Comparison of ENCODE assay signal across 14 cellular contexts in genomic region chr10:13087986-13088618, GRCh38. TPM values are rescaled to one million over a fixed set of nuclear protein-coding genes. Genes with fewer than 3 reads are reported as not detected.
DNase-seq lines count a peak whose midpoint lies in the region; ATAC-seq and TF ChIP-seq lines count a peak whose summit lies in the region.
"Had no signal": no experiment of that assay in that cellular context is flagged by ENCODE, and none has a peak within 500 bp of the region (broad histone marks: within the 10 kb centered on the region; RNA-seq: fewer than 3 reads in every experiment).

No MANE protein-coding gene starts in this region.

- H3K4me2 ChIP-seq in fibroblast of lung (ENCODE audit: extremely low read depth, insufficient read depth, low read length), result peak overlapping the region; percentile 63

- H3K4me1 ChIP-seq in fibroblast of lung (ENCODE audit: control insufficient read depth, extremely low read depth, insufficient read depth, low read length), result peaks cover 6% of the 10 kb centered on the region
- H3K4me1 ChIP-seq: BE2C had no signal

- H3K4me3 ChIP-seq in fibroblast of lung (replicated peaks in 1 of 4; ENCODE audit: control extremely low read depth in 1 of 4, insufficient read depth in 1 of 4, low read depth in 3 of 4, low read length in 4 of 4), result no peak overlapping the region
- H3K4me3 ChIP-seq: dorsolateral prefrontal cortex had no signal

- no peaks in the 10 kb centered on the region for H4K20me1 ChIP-seq in fibroblast of lung (ENCODE audit: control insufficient read depth, extremely low read depth, insufficient read depth, low read length)

- H2AFZ ChIP-seq in fibroblast of lung (ENCODE audit: low read length), result no peak overlapping the region

- H3K79me2 ChIP-seq in fibroblast of lung (ENCODE audit: control insufficient read depth, insufficient read depth, low read length), result no peaks in the 10 kb centered on the region

- peaks cover 9% of the 10 kb centered on the region for H3K4me1 Mint-ChIP-seq in activated T-cell treated with anti-CD3 and anti-CD28 coated beads, Interleukin-2, amount 50 U/mL, for 24 hours (ENCODE audit: low read depth)
- peaks cover 11% of the 10 kb centered on the region for H3K4me1 Mint-ChIP-seq in stimulated activated effector memory CD8-positive, alpha-beta T cell treated with anti-CD3 and anti-CD28 coated beads, Interleukin-12 subunit alpha, Interleukin-12 subunit beta, amount 100 ng/mL, for 72 hours
- H3K4me1 Mint-ChIP-seq: nephron progenitor cell had no signal

- peak; percentile 93 for ATAC-seq in stimulated activated effector memory CD8-positive, alpha-beta T cell treated with anti-CD3 and anti-CD28 coated beads, Interleukin-12 subunit alpha, Interleukin-12 subunit beta, amount 100 ng/mL, for 72 hours
- ATAC-seq in GM21360 (IDR thresholded peaks at IDR 0.05; ENCODE audit: unreplicated experiment), result no peak

- peaks cover 20% of the 10 kb centered on the region for H3K9me3 Mint-ChIP-seq in activated T-cell treated with anti-CD3 and anti-CD28 coated beads, Interleukin-2, amount 50 U/mL, for 24 hours
- H3K9me3 Mint-ChIP-seq in stimulated activated effector memory CD8-positive, alpha-beta T cell treated with anti-CD3 and anti-CD28 coated beads, Interleukin-12 subunit alpha, Interleukin-12 subunit beta, amount 100 ng/mL, for 72 hours, result peaks cover 12% of the 10 kb centered on the region

- peak overlapping the region; percentile 68 for H3K27ac ChIP-seq in fibroblast of lung (ENCODE audit: insufficient read depth, low read length)
- H3K27ac ChIP-seq: HL-60 had no signal

- no peaks in the 10 kb centered on the region for H3K27me3 ChIP-seq in fibroblast of lung (ENCODE audit: control insufficient read depth, insufficient read depth, low read length)
- H3K27me3 ChIP-seq: BE2C, dorsolateral prefrontal cortex had no signal

- H3K36me3 Mint-ChIP-seq in activated T-cell treated with anti-CD3 and anti-CD28 coated beads, Interleukin-2, amount 50 U/mL, for 24 hours (ENCODE audit: low read depth), result peaks cover 3% of the 10 kb centered on the region
- H3K36me3 Mint-ChIP-seq in stimulated activated effector memory CD8-positive, alpha-beta T cell treated with anti-CD3 and anti-CD28 coated beads, Interleukin-12 subunit alpha, Interleukin-12 subunit beta, amount 100 ng/mL, for 72 hours, result no peaks in the 10 kb centered on the region

- H3K27me3 Mint-ChIP-seq in activated T-cell treated with anti-CD3 and anti-CD28 coated beads, Interleukin-2, amount 50 U/mL, for 24 hours, result peaks cover 13% of the 10 kb centered on the region

- DNase-seq in activated T-cell treated with anti-CD3 and anti-CD28 coated beads, Interleukin-2, amount 50 U/mL, for 24 hours, result no peak
- no peak for DNase-seq in activated T-cell treated with anti-CD3 and anti-CD28 coated beads, Interleukin-2, amount 50 U/mL, for 1 hour
- DNase-seq in RPMI7951 (ENCODE audit: low read depth) (peak; percentile 49), fibroblast of lung (ENCODE audit: low read depth in 2 of 2) (peak; percentile 76 to 81), ecto neural progenitor cell (ENCODE audit: low spot score) (no peak)
- no peak for DNase-seq in stimulated activated effector memory CD8-positive, alpha-beta T cell treated with anti-CD3 and anti-CD28 coated beads, Interleukin-12 subunit alpha, Interleukin-12 subunit beta, amount 100 ng/mL, for 72 hours (ENCODE audit: low spot score in 2 of 2)
- DNase-seq in effector CD4-positive, alpha-beta T cell, result no peak
- DNase-seq: BE2C; dorsolateral prefrontal cortex; NCI-H146; nephron progenitor cell; stimulated activated CD4-positive, alpha-beta T cell treated with anti-CD3 and anti-CD28 coated beads, Interleukin-2, amount 100 ng/mL, for 24 hours had no signal

- no peak for TF ChIP-seq CTCF in fibroblast of lung (conservative IDR thresholded peaks at IDR 0.05 in 1 of 2, IDR thresholded peaks at IDR 0.05 in 1 of 2; ENCODE audit: low read depth in 1 of 2, low read length in 2 of 2)

- no peaks in the 10 kb centered on the region for H3K36me3 ChIP-seq in fibroblast of lung (ENCODE audit: control insufficient read depth, insufficient read depth, low read length)
- H3K36me3 ChIP-seq: BE2C had no signal

- H3K27ac Mint-ChIP-seq in activated T-cell treated with anti-CD3 and anti-CD28 coated beads, Interleukin-2, amount 50 U/mL, for 24 hours, result peak overlapping the region; percentile 34
- peak overlapping the region; percentile 18 for H3K27ac Mint-ChIP-seq in stimulated activated effector memory CD8-positive, alpha-beta T cell treated with anti-CD3 and anti-CD28 coated beads, Interleukin-12 subunit alpha, Interleukin-12 subunit beta, amount 100 ng/mL, for 72 hours
- H3K27ac Mint-ChIP-seq: nephron progenitor cell had no signal

- H3K9ac ChIP-seq in fibroblast of lung (ENCODE audit: insufficient read depth, low read length), result no peak overlapping the region

- H3K9me3 ChIP-seq in fibroblast of lung (ENCODE audit: control insufficient read depth, insufficient read depth, low read depth, low read length), result no peaks in the 10 kb centered on the region
- H3K9me3 ChIP-seq: BE2C had no signal

- no peak overlapping the region for H3K4me3 Mint-ChIP-seq in activated T-cell treated with anti-CD3 and anti-CD28 coated beads, Interleukin-2, amount 50 U/mL, for 24 hours
- peak overlapping the region; percentile 25 for H3K4me3 Mint-ChIP-seq in stimulated activated effector memory CD8-positive, alpha-beta T cell treated with anti-CD3 and anti-CD28 coated beads, Interleukin-12 subunit alpha, Interleukin-12 subunit beta, amount 100 ng/mL, for 72 hours
- H3K4me3 Mint-ChIP-seq: nephron progenitor cell had no signal

RNA-seq across cellular contexts. Expression of gene OPTN, which starts 11.9 kb away (rescaled TPM):
- 74.8 and 78.7 TPM in 2 replicates for total RNA-seq in RPMI7951 (2014; rRNA removed; shearing (Covaris generic))
- 99.6 and 156 TPM in 2 replicates for total RNA-seq in fibroblast of lung
- 82.9 and 139 TPM in 2 replicates for polyA plus RNA-seq in fibroblast of lung
- polyA plus RNA-seq in fibroblast of lung (2012), result 133 and 178 TPM in 2 replicates
- polyA minus RNA-seq in fibroblast of lung (ENCODE audit: low replicate concordance), result 41.9 and 63.1 TPM in 2 replicates

Comparison
In these comparisons a context has a peak if more than half of its experiments do, and no peak if none do; other contexts are left out.
1. DNase-seq: peak in RPMI7951 (single experiment) and fibroblast of lung (2 of 2); none in activated T-cell treated with anti-CD3 and anti-CD28 coated beads, Interleukin-2, amount 50 U/mL, for 24 hours (single experiment), activated T-cell treated with anti-CD3 and anti-CD28 coated beads, Interleukin-2, amount 50 U/mL, for 1 hour (single experiment), stimulated activated effector memory CD8-positive, alpha-beta T cell treated with anti-CD3 and anti-CD28 coated beads, Interleukin-12 subunit alpha, Interleukin-12 subunit beta, amount 100 ng/mL, for 72 hours (0 of 2), effector CD4-positive, alpha-beta T cell (single experiment) and ecto neural progenitor cell (single experiment).